ENCODE assay signal across 8 cellular contexts in the genomic region with DNA sequence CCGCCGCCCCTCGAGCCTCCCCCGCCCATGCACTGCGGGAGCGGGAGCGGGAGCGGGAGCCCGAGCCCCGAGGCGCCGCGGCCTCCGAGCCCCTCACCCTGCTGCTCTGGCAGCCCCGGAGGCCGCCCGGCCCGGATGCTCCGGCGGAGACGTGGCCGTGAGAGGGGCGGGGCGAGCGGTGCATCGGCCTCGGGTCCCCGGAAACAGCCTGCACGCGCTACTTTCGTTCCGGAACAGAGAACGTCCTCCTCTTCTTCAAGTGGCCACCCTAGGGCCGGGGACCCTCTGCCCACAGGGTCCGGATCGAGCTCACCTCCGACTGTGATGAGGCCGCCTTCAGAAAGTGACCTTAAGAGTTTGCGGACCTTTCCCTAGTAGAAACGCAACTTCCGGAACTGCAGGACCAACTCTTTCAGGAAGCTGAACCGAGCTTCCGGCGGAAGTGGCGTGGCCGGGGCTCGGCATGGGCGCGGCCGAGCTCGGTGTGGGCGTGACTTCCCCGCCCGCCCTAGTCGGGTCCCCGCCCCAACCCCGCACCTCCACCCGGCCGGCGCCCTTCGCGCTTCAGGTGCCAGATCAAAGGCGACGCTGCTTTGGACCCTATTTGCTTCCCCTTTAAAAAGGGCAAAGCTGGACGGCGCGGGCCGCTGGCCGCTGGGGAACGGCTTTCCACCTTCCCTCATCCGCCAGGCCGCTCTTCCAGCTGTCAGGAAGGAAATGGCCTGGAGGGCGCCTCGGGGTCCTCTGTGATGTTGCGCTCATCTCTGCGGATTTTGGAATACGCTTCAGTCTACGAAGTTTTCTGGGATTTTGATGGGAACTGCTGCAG. TPM values are rescaled to one million over a fixed set of nuclear protein-coding genes. Genes with fewer than 3 reads are reported as not detected.
DNase-seq lines count a peak whose midpoint lies in the region; TF ChIP-seq lines count a peak whose summit lies in the region.

A gene with protein sequence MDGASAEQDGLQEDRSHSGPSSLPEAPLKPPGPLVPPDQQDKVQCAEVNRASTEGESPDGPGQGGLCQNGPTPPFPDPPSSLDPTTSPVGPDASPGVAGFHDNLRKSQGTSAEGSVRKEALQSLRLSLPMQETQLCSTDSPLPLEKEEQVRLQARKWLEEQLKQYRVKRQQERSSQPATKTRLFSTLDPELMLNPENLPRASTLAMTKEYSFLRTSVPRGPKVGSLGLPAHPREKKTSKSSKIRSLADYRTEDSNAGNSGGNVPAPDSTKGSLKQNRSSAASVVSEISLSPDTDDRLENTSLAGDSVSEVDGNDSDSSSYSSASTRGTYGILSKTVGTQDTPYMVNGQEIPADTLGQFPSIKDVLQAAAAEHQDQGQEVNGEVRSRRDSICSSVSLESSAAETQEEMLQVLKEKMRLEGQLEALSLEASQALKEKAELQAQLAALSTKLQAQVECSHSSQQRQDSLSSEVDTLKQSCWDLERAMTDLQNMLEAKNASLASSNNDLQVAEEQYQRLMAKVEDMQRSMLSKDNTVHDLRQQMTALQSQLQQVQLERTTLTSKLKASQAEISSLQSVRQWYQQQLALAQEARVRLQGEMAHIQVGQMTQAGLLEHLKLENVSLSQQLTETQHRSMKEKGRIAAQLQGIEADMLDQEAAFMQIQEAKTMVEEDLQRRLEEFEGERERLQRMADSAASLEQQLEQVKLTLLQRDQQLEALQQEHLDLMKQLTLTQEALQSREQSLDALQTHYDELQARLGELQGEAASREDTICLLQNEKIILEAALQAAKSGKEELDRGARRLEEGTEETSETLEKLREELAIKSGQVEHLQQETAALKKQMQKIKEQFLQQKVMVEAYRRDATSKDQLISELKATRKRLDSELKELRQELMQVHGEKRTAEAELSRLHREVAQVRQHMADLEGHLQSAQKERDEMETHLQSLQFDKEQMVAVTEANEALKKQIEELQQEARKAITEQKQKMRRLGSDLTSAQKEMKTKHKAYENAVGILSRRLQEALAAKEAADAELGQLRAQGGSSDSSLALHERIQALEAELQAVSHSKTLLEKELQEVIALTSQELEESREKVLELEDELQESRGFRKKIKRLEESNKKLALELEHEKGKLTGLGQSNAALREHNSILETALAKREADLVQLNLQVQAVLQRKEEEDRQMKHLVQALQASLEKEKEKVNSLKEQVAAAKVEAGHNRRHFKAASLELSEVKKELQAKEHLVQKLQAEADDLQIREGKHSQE (N-terminal part only) (minus strand): TSS at position 164 of the 829 bp plus-strand sequence. CDS start 6,741 bp downstream, outside the sequence.

- H3K4me1 ChIP-seq in effector memory CD4-positive, alpha-beta T cell (ENCODE audit: control insufficient read depth, insufficient read depth, low read length, poor library complexity, severe bottlenecking): peaks cover 11% of the 10 kb centered on the region

- DNase-seq in CMK (ENCODE audit: low read depth) (peak; percentile 86), GM20000 (ENCODE audit: low spot score) (peak; percentile 99), HT-29 (ENCODE audit: low spot score) (peak; percentile 92), medulla oblongata (ENCODE audit: extremely low spot score) (peak; percentile 95)
- DNase-seq in NK-92 treated with Interleukin-12 subunit alpha and Interleukin-12 subunit beta, amount 100 ng/mL, for 24 hours (lab: John Stamatoyannopoulos, UW): peak; percentile 65
- peak; percentile 98 for DNase-seq in activated CD8-positive, alpha-beta memory T cell treated with anti-CD3 and anti-CD28 coated beads for 24 hours
- peak; percentile 88 to 94 (median 93) for DNase-seq in effector memory CD4-positive, alpha-beta T cell
- DNase-seq in stimulated activated CD4-positive, alpha-beta T cell treated with anti-CD3 and anti-CD28 coated beads, TNF-alpha, amount 100 ng/mL, for 48 hours (ENCODE audit: low read depth in 3 of 3): peak; percentile 92 to 94 (median 94)

- H3K27me3 ChIP-seq in effector memory CD4-positive, alpha-beta T cell (replicated peaks; ENCODE audit: control insufficient read depth, insufficient read depth, low read length, poor library complexity, severe bottlenecking): no peaks in the 10 kb centered on the region

- peaks cover 17% of the 10 kb centered on the region for H3K36me3 ChIP-seq in effector memory CD4-positive, alpha-beta T cell (ENCODE audit: control insufficient read depth, insufficient read depth, low read length)

- H3K9me3 ChIP-seq in effector memory CD4-positive, alpha-beta T cell (ENCODE audit: control insufficient read depth, low read length): no peaks in the 10 kb centered on the region

- H3K27ac ChIP-seq in effector memory CD4-positive, alpha-beta T cell (ENCODE audit: insufficient read depth, low read length, poor library complexity, severe bottlenecking): peak within 1 kb of the TSS; percentile 99

- TF ChIP-seq CTCF in GM20000 (IDR thresholded peaks at IDR 0.05; ENCODE audit: extremely low read depth, missing control alignments): no peak

- peak within 1 kb of the TSS; percentile 88 for H3K4me3 ChIP-seq in effector memory CD4-positive, alpha-beta T cell (ENCODE audit: insufficient read depth, low read depth, low read length, poor library complexity, severe bottlenecking)

RNA-seq across cellular contexts. Expression of the gene that starts here (rescaled TPM):
- 74.3 and 81.6 TPM in 2 replicates for total RNA-seq in HT-29 (2014; rRNA removed; shearing (Covaris generic))

Comparison
In these comparisons a context has a peak if more than half of its experiments do, and no peak if none do; other contexts are left out.
1. Peak in every context shown above with its lines: DNase-seq, H3K4me3 ChIP-seq and H3K27ac ChIP-seq.